Comparison of ENCODE assay signal across 28 cellular contexts in genomic region chr4:155930330-155930729, GRCh38. TPM values are rescaled to one million over a fixed set of nuclear protein-coding genes. Genes with fewer than 3 reads are reported as not detected.
"Had no signal": no experiment of that assay in that cellular context is flagged by ENCODE, and none has a peak within 500 bp of the region (broad histone marks: within the 10 kb centered on the region; RNA-seq: fewer than 3 reads in every experiment).

No MANE protein-coding gene starts in this region.

- H3K36me3 ChIP-seq: neural progenitor cell, ovary had no signal

- H3K27ac ChIP-seq: neural progenitor cell, ovary, parathyroid adenoma, psoas muscle, skin epidermis, stomach, thoracic aorta, thyroid gland, tibial nerve, upper lobe of left lung, vagina had no signal

- H3K9me3 ChIP-seq: psoas muscle, thoracic aorta, thyroid gland, upper lobe of left lung, vagina had no signal

- H3K4me1 ChIP-seq: neural progenitor cell, parathyroid adenoma, psoas muscle, stomach, thyroid gland, tibial nerve, upper lobe of left lung, vagina had no signal

- ATAC-seq: naive thymus-derived CD4-positive, alpha-beta T cell; natural killer cell; psoas muscle; right cardiac atrium; sciatic nerve; stimulated activated effector memory CD8-positive, alpha-beta T cell treated with anti-CD3 and anti-CD28 coated beads, Interleukin-12 subunit alpha, Interleukin-12 subunit beta, amount 100 ng/mL, for 72 hours; stimulated activated naive B cell treated with anti-CD40 and anti-IgM and Interleukin-4, amounts not matched to agents 10 μg/mL and 1 μg/mL and 100 μg/mL, for 72 hours had no signal

- H3K4me3 ChIP-seq: neural progenitor cell, ovary, psoas muscle, skin epidermis, stomach, thoracic aorta, thyroid gland, tibial nerve, upper lobe of left lung, vagina had no signal

- FAIRE-seq: urothelium cell line had no signal

- DNase-seq: naive thymus-derived CD4-positive, alpha-beta T cell; natural killer cell; occipital lobe; ovary; posterior cingulate gyrus; psoas muscle; right cardiac atrium; stimulated activated CD4-positive, alpha-beta T cell treated with anti-CD3 and anti-CD28 coated beads, Interleukin-15, amount 100 ng/mL, for 24 hours; stimulated activated CD4-positive, alpha-beta T cell treated with anti-CD3 and anti-CD28 coated beads, Interleukin-2, amount 100 ng/mL, for 24 hours; stimulated activated CD4-positive, alpha-beta T cell treated with anti-CD3 and anti-CD28 coated beads, Interleukin-2, amount 100 ng/mL, for 48 hours; stimulated activated CD4-positive, alpha-beta T cell treated with anti-CD3 and anti-CD28 coated beads, Interleukin-4, amount 100 ng/mL, for 24 hours; stimulated activated naive B cell treated with anti-CD40 and anti-IgM and Interleukin-4, amounts not matched to agents 10 μg/mL and 1 μg/mL and 100 μg/mL, for 72 hours; stimulated activated naive CD4-positive, alpha-beta T cell treated with Interleukin-2 at 50 U/mL for 16 hours; stomach; thyroid gland; trophoblast cell; upper lobe of left lung had no signal

- H3K27me3 ChIP-seq: neural progenitor cell, ovary, stomach, thyroid gland, tibial nerve, upper lobe of left lung, vagina had no signal

RNA-seq across cellular contexts. Expression of gene TDO2, which starts 26.8 kb away (rescaled TPM):
- total RNA-seq: naive thymus-derived CD4-positive, alpha-beta T cell; natural killer cell; right cardiac atrium; sciatic nerve; subcutaneous adipose tissue; temporal lobe; thoracic aorta; thyroid gland; tibial nerve; vagina had no signal
- polyA plus RNA-seq: naive thymus-derived CD4-positive, alpha-beta T cell; right cardiac atrium had no signal
